In genomic region chr10:89414879-89415821, GRCh38 we compare ENCODE assay signal across 8 cellular contexts. TPM values are rescaled to one million over a fixed set of nuclear protein-coding genes. Genes with fewer than 3 reads are reported as not detected.
DNase-seq lines count a peak whose midpoint lies in the region; ATAC-seq and TF ChIP-seq lines count a peak whose summit lies in the region.

No MANE protein-coding gene starts in this region.

- peaks cover 4% of the 10 kb centered on the region for H3K36me3 ChIP-seq in colonic mucosa

- intact Hi-C loops in colonic mucosa (cut with DNase I), result no loop called here

- peak; percentile 37 for ATAC-seq in GM21576 (IDR thresholded peaks at IDR 0.05; ENCODE audit: unreplicated experiment)

- no peak for TF ChIP-seq CTCF in colonic mucosa (IDR thresholded peaks at IDR 0.05)

- H3K9ac ChIP-seq in colonic mucosa (ENCODE audit: low read depth in 2 of 2, low read length in 2 of 2), result peak overlapping the region; percentile 65 to 74

- peak overlapping the region; percentile 95 for H3K27ac ChIP-seq in colonic mucosa

- no peaks in the 10 kb centered on the region for H3K27me3 ChIP-seq in colonic mucosa

- in situ Hi-C loops in G401 (cut with HindIII; ENCODE audit: low sequenced_read_pairs), result no loop called here

- H3K9me3 ChIP-seq in colonic mucosa, result no peaks in the 10 kb centered on the region

- DNase-seq in G401 (ENCODE audit: low spot score), result peak; percentile 52
- peak; percentile 37 for DNase-seq in HuH-7 (ENCODE audit: low spot score)
- DNase-seq in activated CD4-positive, CD25-positive, alpha-beta regulatory T cell treated with anti-CD3 and anti-CD28 coated beads, Interleukin-2, amount 50 U/mL, for 72 hours, result peak; percentile 54
- peak; percentile 44 for DNase-seq in colonic mucosa
- peak; percentile 81 for DNase-seq in left kidney (ENCODE audit: low read depth, low spot score)
- DNase-seq in stimulated activated CD4-positive, alpha-beta T cell treated with anti-CD3 and anti-CD28 coated beads, Interleukin-4, amount 100 ng/mL, for 24 hours, result peak; percentile 39
- no peak for DNase-seq in NCI-H1048 (lab: John Stamatoyannopoulos, UW)

- H3K4me3 ChIP-seq in colonic mucosa, result peak overlapping the region; percentile 93

- no peaks in the 10 kb centered on the region for H3K4me1 ChIP-seq in colonic mucosa

RNA-seq across cellular contexts. Expression of gene IFIT5, which starts 0.8 kb away (rescaled TPM):
- total RNA-seq in G401 (2014; rRNA removed; shearing (Covaris generic)), result 2.4 and 2.5 TPM in 2 replicates
- total RNA-seq in colonic mucosa, result 1 to 10 TPM; 6.1 to 7.5 TPM

RNA-seq across cellular contexts. Expression of gene IFIT1, which starts 22.7 kb away (rescaled TPM):
- 19.2 and 21.7 TPM in 2 replicates for total RNA-seq in G401 (2014; rRNA removed; shearing (Covaris generic))
- total RNA-seq in colonic mucosa, result 1 to 10 TPM; 1.9 to 5.4 TPM

RNA-seq across cellular contexts. Expression of gene IFIT1B, which starts 37.3 kb away (rescaled TPM):
- total RNA-seq in G401 (2014; rRNA removed; shearing (Covaris generic)), result not detected in 2 replicates
- total RNA-seq in colonic mucosa, result not detected
